17 cellular contexts compared by ENCODE assay signal in genomic region chr19:19823916-19824315, GRCh38.
"Had no signal": no experiment of that assay in that cellular context is flagged by ENCODE, and none has a peak within 500 bp of the region (broad histone marks: within the 10 kb centered on the region; RNA-seq: fewer than 3 reads in every experiment).

No MANE protein-coding gene starts in this region.

- H3K27me3 Mint-ChIP-seq: activated CD4-positive, alpha-beta T cell treated with anti-CD3 and anti-CD28 coated beads, Interleukin-2, amount 10 ng/mL, durations not matched to agents 7 days and 5 days; memory B cell had no signal

- H3K27ac ChIP-seq: cardiac muscle cell, colonic mucosa, esophagus squamous epithelium, neural progenitor cell, pancreas, stomach, thoracic aorta, vagina had no signal

- H3K27me3 ChIP-seq: cardiac muscle cell, colonic mucosa, esophagus squamous epithelium, neural progenitor cell, pancreas, stomach, vagina had no signal

- H3K4me3 Mint-ChIP-seq: activated CD4-positive, alpha-beta T cell treated with anti-CD3 and anti-CD28 coated beads, Interleukin-2, amount 10 ng/mL, durations not matched to agents 7 days and 5 days; memory B cell; neural progenitor cell had no signal

- H3K4me1 ChIP-seq: colonic mucosa, neural progenitor cell had no signal

- H3K4me3 ChIP-seq: cardiac muscle cell, colonic mucosa, esophagus squamous epithelium, neural progenitor cell, pancreas, stomach, thoracic aorta, vagina had no signal

- ATAC-seq: left lobe of liver, pancreas had no signal

- H3K27ac Mint-ChIP-seq: activated CD4-positive, alpha-beta T cell treated with anti-CD3 and anti-CD28 coated beads, Interleukin-2, amount 10 ng/mL, durations not matched to agents 7 days and 5 days; memory B cell; neural progenitor cell had no signal

- H3K9me3 ChIP-seq: colonic mucosa, pancreas, vagina had no signal

- H3K4me1 Mint-ChIP-seq: neural progenitor cell had no signal

- DNase-seq: activated CD4-positive, alpha-beta T cell treated with anti-CD3 and anti-CD28 coated beads, Interleukin-2, amount 10 ng/mL, durations not matched to agents 7 days and 5 days; activated gamma-delta T cell; colonic mucosa; esophagus squamous epithelium; foreskin fibroblast; head of caudate nucleus; islet precursor cell; pancreas; stimulated activated CD4-positive, alpha-beta T cell treated with anti-CD3 and anti-CD28 coated beads, Interleukin-2, amount 100 ng/mL, for 48 hours; stomach; T-helper 1 cell had no signal

- H3K36me3 ChIP-seq: cardiac muscle cell, colonic mucosa, neural progenitor cell, pancreas, thoracic aorta, vagina had no signal
